8 cellular contexts compared by ENCODE assay signal in the genomic region with DNA sequence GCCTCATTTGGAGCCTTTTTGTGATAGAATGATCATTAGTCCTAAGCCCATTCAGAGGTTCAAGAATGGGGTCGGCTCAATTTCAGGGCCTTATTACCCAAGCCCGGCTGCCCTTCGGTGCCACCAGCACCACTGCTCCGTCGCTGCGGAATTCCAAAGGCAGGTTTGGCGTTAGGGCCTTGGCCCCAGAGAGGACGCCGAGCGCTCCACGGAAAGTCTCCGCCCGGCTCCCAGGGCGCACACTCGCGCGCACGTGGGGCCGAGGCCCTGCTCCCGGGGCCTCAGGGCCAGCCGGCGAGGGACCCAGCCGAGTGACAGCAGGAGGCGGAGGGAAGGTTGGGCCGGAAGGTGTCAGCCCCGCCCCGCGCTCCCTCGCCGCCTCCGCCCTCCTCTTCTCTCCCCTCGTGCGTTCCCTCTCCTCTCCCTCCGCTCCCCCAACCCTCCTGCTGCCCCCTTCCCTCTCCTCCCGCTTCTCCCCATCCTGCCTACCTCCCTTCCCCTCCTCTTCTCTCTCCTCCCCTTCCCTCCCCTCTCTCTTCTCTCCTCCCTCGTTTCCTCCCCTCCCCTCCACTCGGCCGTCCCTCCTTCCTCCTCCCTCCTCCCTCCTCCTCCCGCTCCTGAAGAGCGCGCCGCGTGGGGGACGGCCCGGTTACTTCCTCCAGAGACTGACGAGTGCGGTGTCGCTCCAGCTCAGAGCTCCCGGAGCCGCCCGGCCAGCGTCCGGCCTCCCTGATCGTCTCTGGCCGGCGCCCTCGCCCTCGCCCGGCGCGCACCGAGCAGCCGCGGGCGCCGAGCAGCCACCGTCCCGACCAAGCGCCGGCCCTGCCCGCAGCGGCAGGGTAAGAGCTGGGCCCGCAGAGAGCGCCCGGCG. TPM values are rescaled to one million over a fixed set of nuclear protein-coding genes. Genes with fewer than 3 reads are reported as not detected.
DNase-seq lines count a peak whose midpoint lies in the region; ATAC-seq and TF ChIP-seq lines count a peak whose summit lies in the region.

TSS of gene ETS2 (plus strand) at position 648 of the 871 bp plus-strand sequence. CDS start 4,106 bp downstream, outside the sequence.

- H3K4me1 ChIP-seq in osteoblast (ENCODE audit: insufficient read depth, low read length) (peaks cover 18% of the 10 kb centered on the region), testis (peaks cover 8% of the 10 kb centered on the region)

- peak; percentile 68 for ATAC-seq in HG02571 (IDR thresholded peaks at IDR 0.05; ENCODE audit: unreplicated experiment)
- peak; percentile 86 for ATAC-seq in activated naive CD8-positive, alpha-beta T cell treated with anti-CD3 and anti-CD28 coated beads, Interleukin-2, amount 10 ng/mL, durations not matched to agents 7 days and 5 days (ENCODE audit: low read depth)

- in situ Hi-C loops in G401 (cut with HindIII; ENCODE audit: low sequenced_read_pairs) = no loop called here

- H3K27ac ChIP-seq in SU-DHL-6 (ENCODE audit: low read depth, low read length) = peak within 1 kb of the TSS; percentile 54
- H3K27ac ChIP-seq in osteoblast (ENCODE audit: low read depth, low read length) = peak within 1 kb of the TSS; percentile 63
- peak within 1 kb of the TSS; percentile 81 to 89 for H3K27ac ChIP-seq in testis

- peak within 1 kb of the TSS; percentile 93 for H3K27ac Mint-ChIP-seq in activated naive CD8-positive, alpha-beta T cell treated with anti-CD3 and anti-CD28 coated beads, Interleukin-2, amount 10 ng/mL, durations not matched to agents 7 days and 5 days
- peak within 1 kb of the TSS; percentile 82 for H3K27ac Mint-ChIP-seq in glutamatergic neuron (ENCODE audit: unreplicated experiment)

- H3K4me1 Mint-ChIP-seq in activated naive CD8-positive, alpha-beta T cell treated with anti-CD3 and anti-CD28 coated beads, Interleukin-2, amount 10 ng/mL, durations not matched to agents 7 days and 5 days = peaks cover 25% of the 10 kb centered on the region
- peaks cover 9% of the 10 kb centered on the region for H3K4me1 Mint-ChIP-seq in glutamatergic neuron (ENCODE audit: low read depth, unreplicated experiment)

- DNase-seq in G401 (ENCODE audit: low spot score) (peak; percentile 91), NCI-H128 (lab: John Stamatoyannopoulos, UW; ENCODE audit: unreplicated experiment) (peak; percentile 86), glutamatergic neuron (peak; percentile 81), osteoblast (ENCODE audit: insufficient read length, low spot score, missing footprints) (peak; percentile 95), testis (peak; percentile 88)
- peak; percentile 83 for DNase-seq in activated naive CD8-positive, alpha-beta T cell treated with anti-CD3 and anti-CD28 coated beads, Interleukin-2, amount 10 ng/mL, durations not matched to agents 7 days and 5 days

- H3K4me2 ChIP-seq in SU-DHL-6 (ENCODE audit: low read depth, low read length, poor library complexity, severe bottlenecking) (peak within 1 kb of the TSS; percentile 70), osteoblast (ENCODE audit: insufficient read depth, low read length) (peak within 1 kb of the TSS; percentile 97)

- TF ChIP-seq CTCF in SU-DHL-6 (IDR thresholded peaks at IDR 0.05; ENCODE audit: insufficient read depth, low read length, poor library complexity, severe bottlenecking) = no peak
- no peak for TF ChIP-seq CTCF in glutamatergic neuron (IDR thresholded peaks at IDR 0.05; ENCODE audit: partially characterized antibody, unreplicated experiment)
- TF ChIP-seq CTCF in osteoblast (IDR thresholded peaks at IDR 0.05; ENCODE audit: extremely low read depth, low read depth, low read length) = no peak
- TF ChIP-seq CTCF in testis (IDR thresholded peaks at IDR 0.05) = no peak

- H3K4me3 ChIP-seq in SU-DHL-6 (ENCODE audit: insufficient read depth, low read length, poor library complexity, severe bottlenecking) (peak within 1 kb of the TSS; percentile 72), osteoblast (ENCODE audit: insufficient read depth, low read length) (peak within 1 kb of the TSS; percentile 81), testis (peak within 1 kb of the TSS; percentile 80 to 82)

- H3K9me3 Mint-ChIP-seq in activated naive CD8-positive, alpha-beta T cell treated with anti-CD3 and anti-CD28 coated beads, Interleukin-2, amount 10 ng/mL, durations not matched to agents 7 days and 5 days = no peaks in the 10 kb centered on the region
- H3K9me3 Mint-ChIP-seq in glutamatergic neuron (ENCODE audit: unreplicated experiment) = peaks cover 3% of the 10 kb centered on the region

- H2AFZ ChIP-seq in SU-DHL-6 (ENCODE audit: low read depth, low read length, severe bottlenecking) (peak within 1 kb of the TSS; percentile 76), osteoblast (ENCODE audit: low read length) (peak within 1 kb of the TSS; percentile 76)

- H3K27me3 ChIP-seq in SU-DHL-6 (ENCODE audit: low read length) (no peaks in the 10 kb centered on the region), osteoblast (ENCODE audit: insufficient read depth, low read length) (no peaks in the 10 kb centered on the region), testis (no peaks in the 10 kb centered on the region)

- peak within 1 kb of the TSS; percentile 94 for H3K4me3 Mint-ChIP-seq in activated naive CD8-positive, alpha-beta T cell treated with anti-CD3 and anti-CD28 coated beads, Interleukin-2, amount 10 ng/mL, durations not matched to agents 7 days and 5 days
- H3K4me3 Mint-ChIP-seq in glutamatergic neuron (ENCODE audit: unreplicated experiment) = peak within 1 kb of the TSS; percentile 92

- POLR2A ChIA-PET in activated naive CD8-positive, alpha-beta T cell treated with anti-CD3 and anti-CD28 coated beads, Interleukin-2, amount 10 ng/mL, durations not matched to agents 7 days and 5 days (lab: Charles Lee) = interaction anchor here (0.7 to 1.1 kb wide), 5 partner anchors 23 to 510 kb away, joined by 3 to 5 read pairs (median 3); partner anchors contain the start of gene PSMG1

- intact Hi-C loops in testis (cut with DNase I; ENCODE audit: low total_unique reads) = no loop called here

- H3K36me3 Mint-ChIP-seq in activated naive CD8-positive, alpha-beta T cell treated with anti-CD3 and anti-CD28 coated beads, Interleukin-2, amount 10 ng/mL, durations not matched to agents 7 days and 5 days = peaks cover 13% of the 10 kb centered on the region
- no peaks in the 10 kb centered on the region for H3K36me3 Mint-ChIP-seq in glutamatergic neuron (ENCODE audit: unreplicated experiment)

- H3K79me2 ChIP-seq in SU-DHL-6 (ENCODE audit: insufficient read depth, low read length) = peaks cover 33% of the 10 kb centered on the region
- peaks cover 32% of the 10 kb centered on the region for H3K79me2 ChIP-seq in osteoblast (ENCODE audit: insufficient read depth, low read length)

- no peaks in the 10 kb centered on the region for H3K27me3 Mint-ChIP-seq in activated naive CD8-positive, alpha-beta T cell treated with anti-CD3 and anti-CD28 coated beads, Interleukin-2, amount 10 ng/mL, durations not matched to agents 7 days and 5 days
- H3K27me3 Mint-ChIP-seq in glutamatergic neuron (ENCODE audit: unreplicated experiment) = peaks cover 9% of the 10 kb centered on the region

- peaks cover 3% of the 10 kb centered on the region; the same call in 1 of the 2 replicates for H4K20me1 ChIP-seq in SU-DHL-6 (ENCODE audit: low read depth, low read length)
- peaks cover 9% of the 10 kb centered on the region for H4K20me1 ChIP-seq in osteoblast (ENCODE audit: insufficient read depth, low read length)

- 1 to 2% methylated on average over 11 to 69 of the region's 76 CpGs for WGBS in testis, 2 donors

- H3K9ac ChIP-seq in SU-DHL-6 (ENCODE audit: low read length) = peak within 1 kb of the TSS; percentile 85

- H3K9me3 ChIP-seq in SU-DHL-6 (ENCODE audit: insufficient read depth, low read length) (no peaks in the 10 kb centered on the region), osteoblast (ENCODE audit: low read depth, low read length) (no peaks in the 10 kb centered on the region), testis (no peaks in the 10 kb centered on the region)

- H3K36me3 ChIP-seq in SU-DHL-6 (ENCODE audit: low read length) = no peaks in the 10 kb centered on the region
- H3K36me3 ChIP-seq in osteoblast (ENCODE audit: insufficient read depth, low read length) = no peaks in the 10 kb centered on the region
- no peaks in the 10 kb centered on the region for H3K36me3 ChIP-seq in testis (ENCODE audit: low read depth, missing control alignments)

- peak; percentile 41 for TF ChIP-seq POLR2A in testis (IDR thresholded peaks at IDR 0.05)

- no peaks in the 10 kb centered on the region for H3K9me2 ChIP-seq in SU-DHL-6 (replicated peaks; ENCODE audit: insufficient read depth, low read length)

- peaks cover 9% of the 10 kb centered on the region; the same call in 1 of the 2 replicates for H3F3A ChIP-seq in SU-DHL-6 (ENCODE audit: insufficient read depth)

RNA-seq across cellular contexts. Expression of gene ETS2, which starts in this region (rescaled TPM):
- total RNA-seq in G401 (2014; rRNA removed; shearing (Covaris generic)) = 0.86 and 1.8 TPM in 2 replicates
- 10 to 100 TPM; 14.8 to 15.5 TPM for total RNA-seq in activated naive CD8-positive, alpha-beta T cell treated with anti-CD3 and anti-CD28 coated beads, Interleukin-2, amount 10 ng/mL, durations not matched to agents 7 days and 5 days
- total RNA-seq in glutamatergic neuron (ENCODE audit: unreplicated experiment) (16.2 TPM), osteoblast (2.7 and 4.0 TPM in 2 replicates), testis (10 to 100 TPM; 13.3 to 19.8 TPM)
- 16.2 TPM for polyA plus RNA-seq in testis (ENCODE audit: insufficient read depth, low read depth, low replicate concordance)

Comparison
In these comparisons a context has a peak if more than half of its experiments do, and no peak if none do; other contexts are left out.
1. Peak in every context shown above with its lines: DNase-seq, ATAC-seq, H3K4me3 ChIP-seq and H3K27ac ChIP-seq.